In the genomic region with DNA sequence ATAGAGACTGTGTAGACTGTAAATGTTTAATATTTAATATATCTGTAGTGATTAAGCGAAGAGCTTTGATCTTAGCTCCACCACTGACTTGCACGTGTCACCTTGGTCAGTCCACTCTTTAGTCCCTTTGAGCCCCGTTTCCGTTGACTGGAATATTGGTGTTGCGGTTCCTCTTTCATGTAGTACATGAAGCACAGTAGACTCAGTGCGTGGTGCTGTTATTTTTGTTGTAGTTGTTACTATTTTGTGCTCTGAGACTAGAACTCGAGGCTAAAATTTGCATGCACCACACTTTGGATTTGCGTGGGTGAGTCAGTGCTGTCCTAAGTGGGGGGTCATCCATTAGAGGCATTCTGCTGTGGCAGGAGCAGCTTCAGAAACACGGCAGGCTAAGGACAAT, we compare ENCODE assay signal across 13 cellular contexts.
A peak's percentile ranks its signal among the peaks of the same experiment; 100 is the strongest.
DNase-seq lines count a peak whose midpoint lies in the region; ATAC-seq, FAIRE-seq and TF ChIP-seq lines count a peak whose summit lies in the region.
"Had no signal": no experiment of that assay in that cellular context is flagged by ENCODE, and none has a peak within 500 bp of the region (broad histone marks: within the 10 kb centered on the region; RNA-seq: fewer than 3 reads in every experiment).

No MANE protein-coding gene starts in this region.

- H4K20me1 ChIP-seq in H1 (replicated peaks in 1 of 2; ENCODE audit: control insufficient read depth in 1 of 2, insufficient read depth in 2 of 2, low read length in 2 of 2), result no peaks in the 10 kb centered on the region

- no peak overlapping the region for H3K9ac ChIP-seq in H1 (replicated peaks in 1 of 4; ENCODE audit: extremely low read depth in 1 of 4, low read depth in 3 of 4, low read length in 3 of 4)
- H3K9ac ChIP-seq: KMS-11 had no signal

- no peak overlapping the region for H3K14ac ChIP-seq in H1 (ENCODE audit: insufficient read length)

- no peak overlapping the region for H3K4ac ChIP-seq in H1 (replicated peaks; ENCODE audit: insufficient read length, low read depth, low read length)

- H3K56ac ChIP-seq in H1 (replicated peaks; ENCODE audit: insufficient read length, low read depth, low read length), result no peak overlapping the region

- H3K18ac ChIP-seq in H1 (ENCODE audit: extremely low read depth, low read length), result no peak overlapping the region

- H2AK5ac ChIP-seq in H1 (ENCODE audit: low read depth, low read length), result no peak overlapping the region

- CTCF ChIA-PET in H1 (lab: Charles Lee; ENCODE audit: partially characterized antibody), result interaction anchor here (0.6 kb wide), 1 partner anchor 183 kb away, joined by 3 read pairs; no protein-coding TSS in a partner anchor

- 0 out of 2 replicates have a peak overlapping the region, but pooled peaks have one; percentile 16 for H2AFZ ChIP-seq in H1 (ENCODE audit: low read length)

- H4K8ac ChIP-seq in H1 (ENCODE audit: extremely low read depth, insufficient read depth, low read length), result no peak overlapping the region

- 96% methylated on average over 9 of the region's 9 CpGs; no CpG with 5 or more reads in 1 of the 2 experiments for WGBS in H1 (ENCODE audit: extremely low coverage in 1 of 2, insufficient coverage in 1 of 2, insufficient read length in 1 of 2, insufficient replicate concordance in 2 of 2, low coverage in 1 of 2, low lambda C conversion rate in 2 of 2, missing lambda C conversion rate in 1 of 2), 2 experiments

- no peaks in the 10 kb centered on the region for H3K79me2 ChIP-seq in H1 (ENCODE audit: control insufficient read depth in 1 of 2, insufficient read depth in 2 of 2, low read length in 2 of 2)

- ATAC-seq in GM18868 (IDR thresholded peaks at IDR 0.05; ENCODE audit: unreplicated experiment) (peak; percentile 60), GM21717 (IDR thresholded peaks at IDR 0.05; ENCODE audit: unreplicated experiment) (peak; percentile 65), HG03196 (IDR thresholded peaks at IDR 0.05; ENCODE audit: unreplicated experiment) (peak; percentile 49)

- H3K27me3 ChIP-seq in H1 (replicated peaks in 1 of 4; ENCODE audit: control insufficient read depth in 3 of 4, extremely low read depth in 1 of 4, insufficient read depth in 3 of 4, low read length in 3 of 4), result no peaks in the 10 kb centered on the region
- H3K27me3 ChIP-seq: colonic mucosa had no signal

- no peak for TF ChIP-seq CTCF in H1 (IDR thresholded peaks at IDR 0.05; ENCODE audit: control extremely low read depth in 1 of 3, insufficient read depth in 1 of 3, low read depth in 1 of 3, low read length in 3 of 3)

- no peaks in the 10 kb centered on the region for H3K9me3 ChIP-seq in H1 (ENCODE audit: insufficient read depth in 2 of 2, low read depth in 1 of 2, low read length in 1 of 2)
- H3K9me3 ChIP-seq: colonic mucosa had no signal

- H2BK20ac ChIP-seq in H1 (ENCODE audit: low read length), result no peak overlapping the region

- H3K4me3 ChIP-seq in H1 (ENCODE audit: extremely low read depth in 1 of 4, insufficient read depth in 2 of 4, low read depth in 3 of 4, low read length in 4 of 4), result no peak overlapping the region
- H3K4me3 ChIP-seq: colonic mucosa had no signal

- H3K4me2 ChIP-seq in H1 (ENCODE audit: insufficient read depth in 1 of 2, low read depth in 2 of 2, low read length in 2 of 2), result no peak overlapping the region
- H3K4me2 ChIP-seq: KMS-11 had no signal

- no peak overlapping the region for H2BK15ac ChIP-seq in H1 (ENCODE audit: low read length)

- no peak overlapping the region for H2BK5ac ChIP-seq in H1 (ENCODE audit: low read depth, low read length)

- no peak for FAIRE-seq in H1 (lab: Jason Lieb, UNC)
- FAIRE-seq: small intestine had no signal

- POLR2A ChIA-PET in H1 (lab: Charles Lee; ENCODE audit: partially characterized antibody), result no interaction called here

- TF ChIP-seq EP300 in H1 (IDR thresholded peaks at IDR 0.05; ENCODE audit: borderline replicate concordance in 1 of 2, low read depth in 2 of 2, low read length in 2 of 2), result no peak

- H3K23me2 ChIP-seq in H1 (ENCODE audit: low read depth, low read length), result no peaks in the 10 kb centered on the region

- no peaks in the 10 kb centered on the region for H3K4me1 ChIP-seq in H1 (replicated peaks in 1 of 4; ENCODE audit: control insufficient read depth in 3 of 4, insufficient read depth in 4 of 4, low read length in 3 of 4)
- H3K4me1 ChIP-seq: colonic mucosa had no signal

- no peak overlapping the region for H3K23ac ChIP-seq in H1 (ENCODE audit: insufficient read length)

- no peak for TF ChIP-seq RAD21 in H1 (IDR thresholded peaks at IDR 0.05 in 1 of 2, conservative IDR thresholded peaks at IDR 0.05 in 1 of 2; ENCODE audit: low read depth in 2 of 2, low read length in 2 of 2)

- H4K5ac ChIP-seq in H1 (ENCODE audit: insufficient read length, low read depth, low read length), result no peak overlapping the region

- H2BK120ac ChIP-seq in H1 (replicated peaks; ENCODE audit: low read depth, low read length), result no peak overlapping the region

- no peak overlapping the region for H4K91ac ChIP-seq in H1 (replicated peaks; ENCODE audit: insufficient read length, low read length)

- no peak for DNase-seq in H1 (ENCODE audit: low read depth in 1 of 2, low spot score in 2 of 2)
- DNase-seq in Kasumi-1 (lab: John Stamatoyannopoulos, UW), result no peak
- no peak for DNase-seq in NCI-H2171 (lab: John Stamatoyannopoulos, UW)
- DNase-seq in 8988T, result no peak
- DNase-seq in caudate nucleus (lab: John Stamatoyannopoulos, UW), result no peak
- DNase-seq: CD8-positive, alpha-beta memory T cell; colonic mucosa; NCI-H748 treated with DMSO at 0.1 percent for 48 hours; small intestine had no signal

- H3K27ac ChIP-seq in H1 (ENCODE audit: low read depth, low read length), result no peak overlapping the region
- no peak overlapping the region for H3K27ac ChIP-seq in caudate nucleus (ENCODE audit: low read depth, low read length)
- H3K27ac ChIP-seq: colonic mucosa, KMS-11 had no signal

- no peak overlapping the region for H2BK12ac ChIP-seq in H1 (ENCODE audit: low read depth, low read length)

- no peak for TF ChIP-seq POLR2A in H1 (IDR thresholded peaks at IDR 0.05; ENCODE audit: control extremely low read depth in 1 of 2, low read depth in 2 of 2, low read length in 2 of 2)

- H3K79me1 ChIP-seq in H1 (ENCODE audit: low read depth, low read length), result no peaks in the 10 kb centered on the region

- no peaks in the 10 kb centered on the region for H3K36me3 ChIP-seq in H1 (ENCODE audit: control insufficient read depth in 2 of 4, insufficient read depth in 4 of 4, low read length in 3 of 4)
- H3K36me3 ChIP-seq: colonic mucosa had no signal

TF ChIP-seq in H1, 55 proteins besides CTCF, POLR2A, EP300 and RAD21:
- TF ChIP-seq RBBP5 (IDR thresholded peaks at IDR 0.05; ENCODE audit: borderline replicate concordance, low read depth, low read length) (no peak), RXRA (IDR thresholded peaks at IDR 0.05; ENCODE audit: insufficient read depth, low read depth, low read length) (no peak), SIRT6 (IDR thresholded peaks at IDR 0.05; ENCODE audit: low read length) (no peak), CHD2 (IDR thresholded peaks at IDR 0.05; ENCODE audit: low read length) (no peak), TBP (IDR thresholded peaks at IDR 0.05; ENCODE audit: low read depth, low read length) (no peak), YY1 (IDR thresholded peaks at IDR 0.05; ENCODE audit: low read depth, low read length) (no peak), RFX5 (IDR thresholded peaks at IDR 0.05; ENCODE audit: borderline replicate concordance, low read depth, low read length) (no peak)
- TF ChIP-seq, protein P1, sequence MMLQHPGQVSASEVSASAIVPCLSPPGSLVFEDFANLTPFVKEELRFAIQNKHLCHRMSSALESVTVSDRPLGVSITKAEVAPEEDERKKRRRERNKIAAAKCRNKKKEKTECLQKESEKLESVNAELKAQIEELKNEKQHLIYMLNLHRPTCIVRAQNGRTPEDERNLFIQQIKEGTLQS (IDR thresholded peaks at IDR 0.05; ENCODE audit: insufficient read depth, low read depth, low read length), result no peak
- TF ChIP-seq, protein P2, sequence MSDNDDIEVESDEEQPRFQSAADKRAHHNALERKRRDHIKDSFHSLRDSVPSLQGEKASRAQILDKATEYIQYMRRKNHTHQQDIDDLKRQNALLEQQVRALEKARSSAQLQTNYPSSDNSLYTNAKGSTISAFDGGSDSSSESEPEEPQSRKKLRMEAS (IDR thresholded peaks at IDR 0.05), result no peak
